ENCODE assay signal across 9 cellular contexts in genomic region chr19:47430041-47430802, GRCh38. TPM values are rescaled to one million over a fixed set of nuclear protein-coding genes. Genes with fewer than 3 reads are reported as not detected.
DNase-seq lines count a peak whose midpoint lies in the region; ATAC-seq and TF ChIP-seq lines count a peak whose summit lies in the region.
"Had no signal": no experiment of that assay in that cellular context is flagged by ENCODE, and none has a peak within 500 bp of the region (broad histone marks: within the 10 kb centered on the region; RNA-seq: fewer than 3 reads in every experiment).

No MANE protein-coding gene starts in this region.

- peak; percentile 14 for TF ChIP-seq CTCF in astrocyte of the cerebellum (IDR thresholded peaks at IDR 0.05; ENCODE audit: low read depth, low read length, missing control alignments)
- TF ChIP-seq CTCF in tibial artery (IDR thresholded peaks at IDR 0.05) = peak; percentile 30 to 42

- intact Hi-C loops in left colon (cut with DNase I, micrococcal nuclease) = loop anchor here in 1 of 2 donors (5.0 kb wide), 1 partner anchor 267 kb away; no protein-coding TSS in a partner anchor
- intact Hi-C loops in tibial artery (cut with DNase I; ENCODE audit: low total_unique reads) = no loop called here

- no peak overlapping the region for H3K27ac ChIP-seq in tibial artery
- H3K27ac ChIP-seq: skin epidermis had no signal

- in situ Hi-C loops in astrocyte of the cerebellum (cut with HindIII; ENCODE audit: low sequenced_read_pairs) = no loop called here

- H3K4me1 ChIP-seq in tibial artery = peaks cover 0 to 34% (median 25%) of the 10 kb centered on the region in 4 donors

- DNase-seq in activated effector memory CD4-positive, alpha-beta T cell treated with anti-CD3 and anti-CD28 coated beads, Interleukin-2, amount 50 U/mL, for 16 hours = peak; percentile 69
- DNase-seq in activated effector memory CD4-positive, alpha-beta T cell treated with Interleukin-2 at 50 U/mL for 16 hours = no peak
- no peak for DNase-seq in astrocyte of the cerebellum (ENCODE audit: low read depth)
- peak; percentile 66 to 70 for DNase-seq in left colon
- no peak for DNase-seq in tibial artery
- no peak for DNase-seq in NCI-H128 (lab: John Stamatoyannopoulos, UW; ENCODE audit: unreplicated experiment)
- DNase-seq in NCI-H1417 (lab: John Stamatoyannopoulos, UW) = no peak

- ATAC-seq in left colon = peak; percentile 89
- no peak for ATAC-seq in HG03095 (IDR thresholded peaks at IDR 0.05; ENCODE audit: unreplicated experiment)

- H3K4me3 ChIP-seq in astrocyte of the cerebellum (ENCODE audit: low read depth, low read length) = peak overlapping the region; percentile 7
- peak overlapping the region in 1 of 2 donors; percentile 15 for H3K4me3 ChIP-seq in tibial artery

- peaks cover 0 to 70% of the 10 kb centered on the region in 2 donors for H3K27me3 ChIP-seq in tibial artery

- H3K9me3 ChIP-seq in tibial artery = no peaks in the 10 kb centered on the region

- no peaks in the 10 kb centered on the region for H3K36me3 ChIP-seq in tibial artery

RNA-seq across cellular contexts. Expression of gene MEIS3, which starts 10.9 kb away (rescaled TPM):
- 1 to 10 TPM; 2.5 to 2.7 TPM for total RNA-seq in left colon

RNA-seq across cellular contexts. Expression of gene SLC8A2, which starts 41.5 kb away (rescaled TPM):
- 1 to 10 TPM in 1 of 2 donors, under 1 TPM in 1; 0.09 to 2.2 TPM for total RNA-seq in left colon

RNA-seq across cellular contexts. Expression of gene KPTN, which starts 53.8 kb away (rescaled TPM):
- total RNA-seq in left colon = 1 to 10 TPM; 4.6 to 6.0 TPM

Comparison
In these comparisons a context has a peak if more than half of its experiments do, and no peak if none do; other contexts are left out.
1. DNase-seq: peak in activated effector memory CD4-positive, alpha-beta T cell treated with anti-CD3 and anti-CD28 coated beads, Interleukin-2, amount 50 U/mL, for 16 hours (single experiment) and left colon (2 of 2); none in activated effector memory CD4-positive, alpha-beta T cell treated with Interleukin-2 at 50 U/mL for 16 hours (single experiment), astrocyte of the cerebellum (single experiment), tibial artery (0 of 2), NCI-H128 (single experiment) and NCI-H1417 (0 of 3).